Comparison of ENCODE assay signal across 8 cellular contexts in genomic region chr3:124034016-124034808, GRCh38. TPM values are rescaled to one million over a fixed set of nuclear protein-coding genes. Genes with fewer than 3 reads are reported as not detected.
DNase-seq lines count a peak whose midpoint lies in the region; ATAC-seq and TF ChIP-seq lines count a peak whose summit lies in the region.

No MANE protein-coding gene starts in this region.

- H3K36me3 ChIP-seq in A673 (ENCODE audit: insufficient read depth, low read length, poor library complexity, severe bottlenecking) (no peaks in the 10 kb centered on the region), hepatocyte (replicated peaks; ENCODE audit: insufficient read depth, low read depth) (no peaks in the 10 kb centered on the region), sigmoid colon (no peaks in the 10 kb centered on the region)

- no peaks in the 10 kb centered on the region for H3K9me2 ChIP-seq in hepatocyte (replicated peaks; ENCODE audit: insufficient read depth)

- H3K9me3 Mint-ChIP-seq in activated naive CD8-positive, alpha-beta T cell treated with anti-CD3 and anti-CD28 coated beads for 36 hours: peaks cover 3% of the 10 kb centered on the region

- peaks cover 27% of the 10 kb centered on the region for H3K27me3 Mint-ChIP-seq in activated naive CD8-positive, alpha-beta T cell treated with anti-CD3 and anti-CD28 coated beads for 36 hours

- BruUV-seq in A673 (replicated peaks; lab: Mats Ljungman, UMichigan): no TSS peak

- H3K4me1 ChIP-seq in A673 (ENCODE audit: insufficient read depth, low read length, poor library complexity, severe bottlenecking) (no peaks in the 10 kb centered on the region), hepatocyte (ENCODE audit: insufficient read depth) (no peaks in the 10 kb centered on the region), sigmoid colon (peaks cover 0 to 27% (median 21%) of the 10 kb centered on the region in 4 donors)

- no peak for TF ChIP-seq EP300 in sigmoid colon (IDR thresholded peaks at IDR 0.05)

- peak overlapping the region; percentile 83 for H3K4me3 ChIP-seq in A673 (ENCODE audit: low read depth, low read length, poor library complexity, severe bottlenecking)
- H3K4me3 ChIP-seq in HFF-Myc (replicated peaks; ENCODE audit: low read depth, low read length): peak overlapping the region; percentile 46
- H3K4me3 ChIP-seq in hepatocyte: peak overlapping the region; percentile 86
- H3K4me3 ChIP-seq in sigmoid colon: peak overlapping the region; percentile 44 to 76 (median 73)

- no peaks in the 10 kb centered on the region for H3K9me3 ChIP-seq in A673 (ENCODE audit: low read depth, low read length, poor library complexity, severe bottlenecking)
- H3K9me3 ChIP-seq in hepatocyte (ENCODE audit: low read depth): no peaks in the 10 kb centered on the region
- no peaks in the 10 kb centered on the region for H3K9me3 ChIP-seq in sigmoid colon

- no peak overlapping the region for H3K27ac Mint-ChIP-seq in activated naive CD8-positive, alpha-beta T cell treated with anti-CD3 and anti-CD28 coated beads for 36 hours

- intact Hi-C loops in A673 (cut with micrococcal nuclease; ENCODE audit: unreplicated experiment): loop anchor here (5.0 kb wide), 1 partner anchor 43 kb away; no protein-coding TSS in a partner anchor
- intact Hi-C loops in sigmoid colon (cut with DNase I): loop anchor here (5.0 kb wide), 2 partner anchors 43 to 248 kb away; no protein-coding TSS in a partner anchor

- H4K20me1 ChIP-seq in hepatocyte (ENCODE audit: insufficient read depth, poor library complexity, severe bottlenecking): no peaks in the 10 kb centered on the region

- WGBS in hepatocyte (ENCODE audit: low lambda C conversion rate, missing lambda C conversion rate): 3% methylated on average over 21 of the region's 46 CpGs
- WGBS in sigmoid colon, 2 donors: 2 to 4% methylated on average over 46 of the region's 46 CpGs

- TF ChIP-seq CTCF in A673 (conservative IDR thresholded peaks at IDR 0.05; ENCODE audit: low read depth, low read length) (no peak), HFF-Myc (IDR thresholded peaks at IDR 0.05; ENCODE audit: low read depth, low read length, missing control alignments) (no peak), hepatocyte (IDR thresholded peaks at IDR 0.05; ENCODE audit: poor library complexity) (no peak), sigmoid colon (IDR thresholded peaks at IDR 0.05) (no peak)

- H3K27ac ChIP-seq in A673 (ENCODE audit: low read depth, low read length, poor library complexity, severe bottlenecking) (no peak overlapping the region), hepatocyte (no peak overlapping the region), sigmoid colon (peak overlapping the region in 3 of 4 donors; percentile 80 to 89 (median 82))

- DNase-seq in A673 (ENCODE audit: low spot score): no peak
- DNase-seq in HFF-Myc (ENCODE audit: extremely low read depth, low read depth): no peak
- peak; percentile 19 for DNase-seq in activated naive CD8-positive, alpha-beta T cell treated with anti-CD3 and anti-CD28 coated beads for 36 hours
- DNase-seq in hepatocyte (ENCODE audit: low spot score): peak; percentile 47
- no peak for DNase-seq in sigmoid colon
- DNase-seq in NCI-H774 (lab: John Stamatoyannopoulos, UW): no peak
- DNase-seq in HT-29 (ENCODE audit: low spot score): no peak

- TF ChIP-seq POLR2A in sigmoid colon (IDR thresholded peaks at IDR 0.05): no peak

- ATAC-seq in GM19324 (IDR thresholded peaks at IDR 0.05; ENCODE audit: low FRiP score, unreplicated experiment): no peak

- H2AFZ ChIP-seq in hepatocyte: peak overlapping the region; percentile 82

- CTCF ChIA-PET in A673 (lab: Charles Lee): interaction anchor here (0.6 to 0.9 kb wide), 3 partner anchors 24 to 525 kb away, joined by 3 to 5 read pairs (median 4); partner anchors contain the start of gene CCDC14

- peaks cover 13% of the 10 kb centered on the region for H3K79me2 ChIP-seq in hepatocyte

- H3K4me3 Mint-ChIP-seq in activated naive CD8-positive, alpha-beta T cell treated with anti-CD3 and anti-CD28 coated beads for 36 hours: peak overlapping the region; percentile 44

- POLR2A ChIA-PET in A673 (lab: Charles Lee; ENCODE audit: low non-redundant PET): interaction anchor here (0.5 kb wide), 1 partner anchor 1271 kb away, joined by 15 read pairs; no protein-coding TSS in a partner anchor

- H3K4me1 Mint-ChIP-seq in activated naive CD8-positive, alpha-beta T cell treated with anti-CD3 and anti-CD28 coated beads for 36 hours: peaks cover 7% of the 10 kb centered on the region

- peak overlapping the region; percentile 98 for H3K4me2 ChIP-seq in hepatocyte

- H3K27me3 ChIP-seq in A673 (replicated peaks; ENCODE audit: insufficient read depth, low read depth, low read length, poor library complexity) (peaks cover 12% of the 10 kb centered on the region), hepatocyte (peaks cover 6% of the 10 kb centered on the region), sigmoid colon (peaks cover 5 to 18% (median 17%) of the 10 kb centered on the region in 3 donors)

- H3K36me3 Mint-ChIP-seq in activated naive CD8-positive, alpha-beta T cell treated with anti-CD3 and anti-CD28 coated beads for 36 hours: no peaks in the 10 kb centered on the region

RNA-seq across cellular contexts. Expression of gene KALRN, which starts 1.0 kb away (rescaled TPM):
- total RNA-seq in A673 (2021) (34.9 and 42.5 TPM in 2 replicates), hepatocyte (29.3 and 42.2 TPM in 2 replicates), sigmoid colon (10 to 100 TPM; 11.4 to 41.5 (median 18.6) TPM)
- 1 to 10 TPM; 5.9 to 6.9 TPM for total RNA-seq in activated naive CD8-positive, alpha-beta T cell treated with anti-CD3 and anti-CD28 coated beads for 36 hours
- polyA plus RNA-seq in hepatocyte (22.9 and 26.0 TPM in 2 replicates), sigmoid colon (10 to 100 TPM; 20.8 to 42.6 (median 31.4) TPM)
- 26.0 and 28.8 TPM in 2 replicates for total RNA-seq in HT-29 (2014; rRNA removed; shearing (Covaris generic))

RNA-seq across cellular contexts. Expression of gene ROPN1, which starts 42.3 kb away (rescaled TPM):
- total RNA-seq in A673 (2021): not detected in 2 replicates
- total RNA-seq in activated naive CD8-positive, alpha-beta T cell treated with anti-CD3 and anti-CD28 coated beads for 36 hours: not detected
- not detected in 2 replicates for total RNA-seq in hepatocyte
- polyA plus RNA-seq in hepatocyte: not detected in 2 replicates
- not detected for total RNA-seq in sigmoid colon
- polyA plus RNA-seq in sigmoid colon: 1 to 10 TPM in 2 of 3 donors, under 1 TPM in 1; 0.44 to 1.8 (median 1.2) TPM
- total RNA-seq in HT-29 (2014; rRNA removed; shearing (Covaris generic)): not detected in 2 replicates

Comparison
In these comparisons a context has a peak if more than half of its experiments do, and no peak if none do; other contexts are left out.
1. DNase-seq: peak in activated naive CD8-positive, alpha-beta T cell treated with anti-CD3 and anti-CD28 coated beads for 36 hours (single experiment) and hepatocyte (single experiment); none in A673 (single experiment), HFF-Myc (single experiment), sigmoid colon (single experiment), NCI-H774 (single experiment) and HT-29 (single experiment).
2. H3K27ac ChIP-seq: peak in sigmoid colon (3 of 4); none in A673 (single experiment) and hepatocyte (single experiment).
3. Peak in every context shown above with its lines, with median percentiles within 50 percentile points of each other: H3K4me3 ChIP-seq.